17 cellular contexts compared by ENCODE assay signal in genomic region chr9:17824927-17825659, GRCh38.
DNase-seq lines count a peak whose midpoint lies in the region; ATAC-seq, FAIRE-seq and TF ChIP-seq lines count a peak whose summit lies in the region.
"Had no signal": no experiment of that assay in that cellular context is flagged by ENCODE, and none has a peak within 500 bp of the region (broad histone marks: within the 10 kb centered on the region; RNA-seq: fewer than 3 reads in every experiment).

No MANE protein-coding gene starts in this region.

- intact Hi-C loops in Right ventricle myocardium inferior (cut with DNase I) = loop anchor here (10.0 kb wide), 1 partner anchor 250 kb away; no protein-coding TSS in a partner anchor
- intact Hi-C loops in left ventricle myocardium superior (cut with micrococcal nuclease) = no loop called here

- no peak overlapping the region for H3K23ac ChIP-seq in H1 (ENCODE audit: insufficient read length)

- H2BK20ac ChIP-seq in H1 (ENCODE audit: low read length) = no peak overlapping the region

- no peak overlapping the region for H2BK5ac ChIP-seq in H1 (ENCODE audit: low read depth, low read length)

- TF ChIP-seq CTCF in right atrium auricular region (IDR thresholded peaks at IDR 0.05) (no peak), H1 (IDR thresholded peaks at IDR 0.05; ENCODE audit: control extremely low read depth in 1 of 3, insufficient read depth in 1 of 3, low read depth in 1 of 3, low read length in 3 of 3) (no peak)

- H3K14ac ChIP-seq in H1 (ENCODE audit: insufficient read length) = no peak overlapping the region

- H3K23me2 ChIP-seq in H1 (ENCODE audit: low read depth, low read length) = no peaks in the 10 kb centered on the region

- whole genome bisulfite sequencing in H1 (ENCODE audit: extremely low coverage in 1 of 2, insufficient coverage in 1 of 2, insufficient read length in 1 of 2, insufficient replicate concordance in 2 of 2, low coverage in 1 of 2, low lambda C conversion rate in 2 of 2, missing lambda C conversion rate in 1 of 2), 2 experiments = 91% methylated on average over 1 of the region's 1 CpG; no CpG with 5 or more reads in 1 of the 2 experiments

- no peak overlapping the region for H3K4me2 ChIP-seq in H1 (ENCODE audit: insufficient read depth in 1 of 2, low read depth in 2 of 2, low read length in 2 of 2)
- H3K4me2 ChIP-seq: BLaER1 had no signal

- H3K56ac ChIP-seq in H1 (replicated peaks; ENCODE audit: insufficient read length, low read depth, low read length) = no peak overlapping the region

- H3K36me3 ChIP-seq in right atrium auricular region (no peaks in the 10 kb centered on the region), H1 (ENCODE audit: control insufficient read depth in 2 of 4, insufficient read depth in 4 of 4, low read length in 3 of 4) (no peaks in the 10 kb centered on the region)
- H3K36me3 ChIP-seq: BLaER1 had no signal

- no peak overlapping the region for H2BK120ac ChIP-seq in H1 (replicated peaks; ENCODE audit: low read depth, low read length)

- no peak overlapping the region for H2AFZ ChIP-seq in H1 (ENCODE audit: low read length)

- H3K9ac ChIP-seq in H1 (replicated peaks in 1 of 4; ENCODE audit: extremely low read depth in 1 of 4, low read depth in 3 of 4, low read length in 3 of 4) = no peak overlapping the region
- H3K9ac ChIP-seq: BLaER1 had no signal

- TF ChIP-seq POLR2A in H1 (IDR thresholded peaks at IDR 0.05; ENCODE audit: control extremely low read depth in 1 of 2, low read depth in 2 of 2, low read length in 2 of 2) = no peak

- no peak overlapping the region for H4K91ac ChIP-seq in H1 (replicated peaks; ENCODE audit: insufficient read length, low read length)

- DNase-seq in Right ventricle myocardium inferior (ENCODE audit: missing footprints) (no peak), right atrium auricular region (ENCODE audit: low spot score) (no peak), H1 (ENCODE audit: low read depth in 1 of 2, low spot score in 2 of 2) (no peak), left ventricle myocardium superior (no peak), substantia nigra (lab: John Stamatoyannopoulos, UW) (no peak), activated gamma-delta T cell treated with Interleukin-2 at 50 U/mL for 16 hours (no peak), RKO (ENCODE audit: low spot score) (no peak)
- DNase-seq: 8988T, NCI-H1048, NCI-H146, NCI-H2081 treated with DMSO at 0.1 percent for 48 hours, NCI-H2227 treated with DMSO at 0.1 percent for 48 hours, NCI-H526 had no signal

- H3K9me3 ChIP-seq in right atrium auricular region = no peaks in the 10 kb centered on the region
- no peaks in the 10 kb centered on the region for H3K9me3 ChIP-seq in H1 (ENCODE audit: insufficient read depth in 2 of 2, low read depth in 1 of 2, low read length in 1 of 2)
- H3K9me3 ChIP-seq: BLaER1 had no signal

- POLR2A ChIA-PET in H1 (lab: Charles Lee; ENCODE audit: partially characterized antibody) = no interaction called here

- no peaks in the 10 kb centered on the region for H3K79me1 ChIP-seq in H1 (ENCODE audit: low read depth, low read length)

- H2AK5ac ChIP-seq in H1 (ENCODE audit: low read depth, low read length) = no peak overlapping the region; the same call in 1 of the 2 replicates

- no peak overlapping the region for H2BK15ac ChIP-seq in H1 (ENCODE audit: low read length)

- H4K20me1 ChIP-seq in H1 (replicated peaks in 1 of 2; ENCODE audit: control insufficient read depth in 1 of 2, insufficient read depth in 2 of 2, low read length in 2 of 2) = no peaks in the 10 kb centered on the region
- H4K20me1 ChIP-seq: BLaER1 had no signal

- ATAC-seq in Right ventricle myocardium inferior (peak; percentile 69), left ventricle myocardium superior (peak; percentile 89), GM18858 (IDR thresholded peaks at IDR 0.05; ENCODE audit: unreplicated experiment) (no peak)
- ATAC-seq: K562 had no signal

- no peak for FAIRE-seq in H1 (lab: Jason Lieb, UNC)
- FAIRE-seq: H54, K562 had no signal

- TF ChIP-seq RAD21 in H1 (IDR thresholded peaks at IDR 0.05 in 1 of 2, conservative IDR thresholded peaks at IDR 0.05 in 1 of 2; ENCODE audit: low read depth in 2 of 2, low read length in 2 of 2) = no peak

- H3K79me2 ChIP-seq in H1 (ENCODE audit: control insufficient read depth in 1 of 2, insufficient read depth in 2 of 2, low read length in 2 of 2) = no peaks in the 10 kb centered on the region

- H3K4me1 ChIP-seq in right atrium auricular region = peaks cover 0 to 16% of the 10 kb centered on the region in 2 donors
- H3K4me1 ChIP-seq in H1 (replicated peaks in 1 of 4; ENCODE audit: control insufficient read depth in 3 of 4, insufficient read depth in 4 of 4, low read length in 3 of 4) = peaks cover 0 to 5% (median 2%) of the 10 kb centered on the region in 4 experiments; a peak in 3 of 7 replicates
- H3K4me1 ChIP-seq: BLaER1 had no signal

- no peak overlapping the region; the same call in 1 of the 2 replicates for H2BK12ac ChIP-seq in H1 (ENCODE audit: low read depth, low read length)

- H3K18ac ChIP-seq in H1 (ENCODE audit: extremely low read depth, low read length) = peak overlapping the region; percentile 20; the same call in 1 of the 2 replicates

- H3K27ac ChIP-seq in right atrium auricular region (peak overlapping the region in 1 of 2 donors; percentile 63), H1 (ENCODE audit: low read depth, low read length) (no peak overlapping the region), substantia nigra (ENCODE audit: low read depth, low read length, poor library complexity, severe bottlenecking) (no peak overlapping the region)
- H3K27ac ChIP-seq: BLaER1 had no signal

- no peak overlapping the region for H4K8ac ChIP-seq in H1 (ENCODE audit: extremely low read depth, insufficient read depth, low read length)

- H3K27me3 ChIP-seq in right atrium auricular region = no peaks in the 10 kb centered on the region
- no peaks in the 10 kb centered on the region; a peak in 2 of 7 replicates for H3K27me3 ChIP-seq in H1 (replicated peaks in 1 of 4; ENCODE audit: control insufficient read depth in 3 of 4, extremely low read depth in 1 of 4, insufficient read depth in 3 of 4, low read length in 3 of 4)
- H3K27me3 ChIP-seq: BLaER1 had no signal

- TF ChIP-seq EP300 in H1 (IDR thresholded peaks at IDR 0.05; ENCODE audit: borderline replicate concordance in 1 of 2, low read depth in 2 of 2, low read length in 2 of 2) = no peak

- no peak overlapping the region for H3K4ac ChIP-seq in H1 (replicated peaks; ENCODE audit: insufficient read length, low read depth, low read length)

- CTCF ChIA-PET in H1 (lab: Charles Lee; ENCODE audit: partially characterized antibody) = interaction anchor here (0.7 to 2.2 kb wide), 10 partner anchors 9 to 318 kb away, joined by 3 to 4 read pairs (median 3); no protein-coding TSS in a partner anchor

- H3K4me3 ChIP-seq in right atrium auricular region (no peak overlapping the region), H1 (ENCODE audit: extremely low read depth in 1 of 4, insufficient read depth in 2 of 4, low read depth in 3 of 4, low read length in 4 of 4) (no peak overlapping the region)
- H3K4me3 ChIP-seq: BLaER1, K562 had no signal

- no peak overlapping the region for H4K5ac ChIP-seq in H1 (ENCODE audit: insufficient read length, low read depth, low read length)

TF ChIP-seq in H1, 55 proteins besides CTCF, POLR2A, EP300 and RAD21:
- TF ChIP-seq CHD1 (IDR thresholded peaks at IDR 0.05; ENCODE audit: low read depth, low read length) = no peak
- no peak for TF ChIP-seq GTF2F1 (IDR thresholded peaks at IDR 0.05; ENCODE audit: borderline replicate concordance, low read depth, low read length)
- TF ChIP-seq KDM1A (IDR thresholded peaks at IDR 0.05; ENCODE audit: borderline replicate concordance, low read length) = no peak
- TF ChIP-seq NRF1 (IDR thresholded peaks at IDR 0.05; ENCODE audit: low read depth, low read length) = no peak
- no peak for TF ChIP-seq BRCA1 (IDR thresholded peaks at IDR 0.05; ENCODE audit: low read depth, low read length)
- no peak for TF ChIP-seq TCF12 (IDR thresholded peaks at IDR 0.05; ENCODE audit: low read depth, low read length)
- no peak for TF ChIP-seq HDAC2 (IDR thresholded peaks at IDR 0.05; ENCODE audit: borderline replicate concordance in 1 of 2, low read depth in 2 of 2, low read length in 2 of 2)
- TF ChIP-seq JUND (IDR thresholded peaks at IDR 0.05; ENCODE audit: low read length) = no peak
- no peak for TF ChIP-seq JUN (IDR thresholded peaks at IDR 0.05; ENCODE audit: low read depth, low read length)
- no peak for TF ChIP-seq CHD2 (IDR thresholded peaks at IDR 0.05; ENCODE audit: low read length)
- no peak for TF ChIP-seq SP2 (IDR thresholded peaks at IDR 0.05; ENCODE audit: low read length)
- TF ChIP-seq HDAC6 (IDR thresholded peaks at IDR 0.05; ENCODE audit: low read depth, low read length) = no peak
- no peak for TF ChIP-seq MAX (IDR thresholded peaks at IDR 0.05)
- TF ChIP-seq POLR2AphosphoS5 (IDR thresholded peaks at IDR 0.05; ENCODE audit: low read depth, low read length) = no peak
- no peak for TF ChIP-seq CBX8 (IDR thresholded peaks at IDR 0.05; ENCODE audit: borderline replicate concordance, low read depth, low read length)
- TF ChIP-seq MAFK (IDR thresholded peaks at IDR 0.05; ENCODE audit: low read depth, low read length) = no peak
- no peak for TF ChIP-seq RBBP5 (IDR thresholded peaks at IDR 0.05; ENCODE audit: borderline replicate concordance, low read depth, low read length)
